17 cellular contexts compared by ENCODE assay signal in the genomic region with DNA sequence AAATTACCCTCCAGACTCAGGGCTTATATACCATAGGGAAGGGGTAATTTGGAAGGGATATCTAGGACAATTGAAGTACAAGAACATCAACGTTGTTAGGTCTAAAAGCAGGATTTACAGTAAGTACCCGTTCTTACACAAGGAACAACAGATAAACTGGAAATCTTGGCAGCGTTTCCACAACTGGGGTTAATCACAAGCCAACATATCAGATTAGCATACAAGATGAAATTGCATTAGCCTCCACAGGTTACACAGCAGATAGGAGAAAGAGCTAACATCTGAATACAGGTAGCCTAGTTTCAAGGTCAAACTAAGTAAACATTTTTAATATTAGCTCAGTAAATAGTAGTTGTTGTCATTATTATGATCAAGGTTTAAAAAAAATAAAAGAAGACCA.
DNase-seq lines count a peak whose midpoint lies in the region; ATAC-seq, FAIRE-seq and TF ChIP-seq lines count a peak whose summit lies in the region.
"Had no signal": no experiment of that assay in that cellular context is flagged by ENCODE, and none has a peak within 500 bp of the region (broad histone marks: within the 10 kb centered on the region; RNA-seq: fewer than 3 reads in every experiment).

No MANE protein-coding gene starts in this region.

- H3K36me3 ChIP-seq in pancreas (no peaks in the 10 kb centered on the region), mesenchymal stem cell (ENCODE audit: control insufficient read depth in 1 of 2, insufficient read depth in 2 of 2, low read depth in 1 of 2, low read length in 2 of 2) (no peaks in the 10 kb centered on the region), brain microvascular endothelial cell (replicated peaks) (no peaks in the 10 kb centered on the region)

- no peak overlapping the region for H2BK12ac ChIP-seq in mesenchymal stem cell (ENCODE audit: low read length in 2 of 2)

- no peaks in the 10 kb centered on the region for H3K27me3 ChIP-seq in pancreas
- H3K27me3 ChIP-seq in mesenchymal stem cell (ENCODE audit: control insufficient read depth in 1 of 2, insufficient read depth in 1 of 2, low read length in 2 of 2) = no peaks in the 10 kb centered on the region
- H3K27me3 ChIP-seq in brain microvascular endothelial cell (replicated peaks) = no peaks in the 10 kb centered on the region

- ATAC-seq in SK-N-SH treated with all-trans-retinoic acid at 6 μM for 48 hours = no peak
- peak; percentile 93 to 97 (median 94) for ATAC-seq in pancreas

- H3K14ac ChIP-seq in mesenchymal stem cell (ENCODE audit: low read length in 2 of 2) = no peak overlapping the region

- TF ChIP-seq CTCF in pancreas (IDR thresholded peaks at IDR 0.05) = no peak
- TF ChIP-seq CTCF in brain microvascular endothelial cell (IDR thresholded peaks at IDR 0.05; ENCODE audit: low read depth, low read length, missing control alignments) = no peak

- peak overlapping the region in 1 of 4 donors; percentile 67 for H3K27ac ChIP-seq in pancreas
- no peak overlapping the region for H3K27ac ChIP-seq in mesenchymal stem cell (ENCODE audit: low read length, poor library complexity, severe bottlenecking)
- H3K27ac ChIP-seq in brain microvascular endothelial cell = no peak overlapping the region

- H3K4me3 ChIP-seq in pancreas (no peak overlapping the region), mesenchymal stem cell (ENCODE audit: insufficient read depth in 1 of 2, low read depth in 1 of 2, low read length in 2 of 2) (no peak overlapping the region), brain microvascular endothelial cell (ENCODE audit: low read depth, low read length) (no peak overlapping the region)

- no peak overlapping the region for H2AK5ac ChIP-seq in mesenchymal stem cell (ENCODE audit: low read length, severe bottlenecking)

- H3K4me2 ChIP-seq in mesenchymal stem cell (ENCODE audit: low read length, poor library complexity, severe bottlenecking) = no peak overlapping the region

- H2BK120ac ChIP-seq in mesenchymal stem cell (ENCODE audit: low read depth, low read length) = no peak overlapping the region

- no peak overlapping the region for H2BK5ac ChIP-seq in mesenchymal stem cell (ENCODE audit: low read depth, low read length, poor library complexity, severe bottlenecking)

- H3K9ac ChIP-seq in mesenchymal stem cell (ENCODE audit: low read length) = no peak overlapping the region

- FAIRE-seq in pancreas (lab: Jason Lieb, UNC) = no peak
- FAIRE-seq: GM19239, H54 had no signal

- H2AFZ ChIP-seq in mesenchymal stem cell (ENCODE audit: low read depth, low read length) = no peak overlapping the region

- H3K79me1 ChIP-seq in mesenchymal stem cell (replicated peaks; ENCODE audit: low read length, poor library complexity, severe bottlenecking) = no peaks in the 10 kb centered on the region

- H4K8ac ChIP-seq in mesenchymal stem cell (ENCODE audit: low read length) = no peak overlapping the region

- H4K91ac ChIP-seq in mesenchymal stem cell (ENCODE audit: low read length) = no peak overlapping the region

- whole genome bisulfite sequencing in pancreas, 2 donors = 8 to 10% methylated on average over 3 of the region's 3 CpGs
- 86% methylated on average over 3 of the region's 3 CpGs for WGBS in mesenchymal stem cell

- H3K4me1 ChIP-seq in pancreas (peaks cover 0 to 28% (median 22%) of the 10 kb centered on the region in 3 donors), mesenchymal stem cell (ENCODE audit: control insufficient read depth, insufficient read depth, low read depth, low read length) (no peaks in the 10 kb centered on the region)

- intact Hi-C loops in pancreas (cut with DNase I) = no loop called here

- no peak overlapping the region for H3K4ac ChIP-seq in mesenchymal stem cell (ENCODE audit: low read depth in 1 of 2, low read length in 2 of 2)

- H2BK15ac ChIP-seq in mesenchymal stem cell (ENCODE audit: low read depth, poor library complexity, severe bottlenecking) = no peak overlapping the region

- H3K23ac ChIP-seq in mesenchymal stem cell (ENCODE audit: low read length in 2 of 2) = no peak overlapping the region

- DNase-seq in COR-L47 (lab: John Stamatoyannopoulos, UW) (peak; percentile 32), HuH-7.5 (ENCODE audit: low spot score) (peak; percentile 19), pancreas (peak in 3 of 6 donors; percentile 65 to 80 (median 65)), mesenchymal stem cell (no peak), G401 (ENCODE audit: low spot score) (no peak), brain microvascular endothelial cell (no peak)
- DNase-seq: CD4-positive, alpha-beta T cell; NCI-H146; NCI-H2081 treated with DMSO at 0.1 percent for 48 hours; NCI-H345; NCI-H526 treated with DMSO at 0.1 percent for 48 hours; OCI-M1; RPMI8226; SW 1271 had no signal

- no peak overlapping the region for H3K18ac ChIP-seq in mesenchymal stem cell (ENCODE audit: low read depth in 1 of 2, low read length in 2 of 2)

- H3K9me3 ChIP-seq in pancreas (no peaks in the 10 kb centered on the region), mesenchymal stem cell (ENCODE audit: control insufficient read depth, low read length) (peaks cover 11% of the 10 kb centered on the region)

- in situ Hi-C loops in G401 (cut with HindIII; ENCODE audit: low sequenced_read_pairs) = no loop called here
- in situ Hi-C loops in brain microvascular endothelial cell (cut with HindIII; ENCODE audit: low pct_ligation_motif_present, low sequenced_read_pairs) = no loop called here

TF ChIP-seq in SK-N-SH treated with all-trans-retinoic acid at 6 μM for 48 hours, 23 proteins besides CTCF, POLR2A, EP300 and RAD21:
- TF ChIP-seq, protein P1, sequence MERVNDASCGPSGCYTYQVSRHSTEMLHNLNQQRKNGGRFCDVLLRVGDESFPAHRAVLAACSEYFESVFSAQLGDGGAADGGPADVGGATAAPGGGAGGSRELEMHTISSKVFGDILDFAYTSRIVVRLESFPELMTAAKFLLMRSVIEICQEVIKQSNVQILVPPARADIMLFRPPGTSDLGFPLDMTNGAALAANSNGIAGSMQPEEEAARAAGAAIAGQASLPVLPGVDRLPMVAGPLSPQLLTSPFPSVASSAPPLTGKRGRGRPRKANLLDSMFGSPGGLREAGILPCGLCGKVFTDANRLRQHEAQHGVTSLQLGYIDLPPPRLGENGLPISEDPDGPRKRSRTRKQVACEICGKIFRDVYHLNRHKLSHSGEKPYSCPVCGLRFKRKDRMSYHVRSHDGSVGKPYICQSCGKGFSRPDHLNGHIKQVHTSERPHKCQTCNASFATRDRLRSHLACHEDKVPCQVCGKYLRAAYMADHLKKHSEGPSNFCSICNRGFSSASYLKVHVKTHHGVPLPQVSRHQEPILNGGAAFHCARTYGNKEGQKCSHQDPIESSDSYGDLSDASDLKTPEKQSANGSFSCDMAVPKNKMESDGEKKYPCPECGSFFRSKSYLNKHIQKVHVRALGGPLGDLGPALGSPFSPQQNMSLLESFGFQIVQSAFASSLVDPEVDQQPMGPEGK (CRISPR knock-in tag; IDR thresholded peaks at IDR 0.05; ENCODE audit: borderline replicate concordance) = no peak
- TF ChIP-seq ZNF70 (CRISPR knock-in tag; IDR thresholded peaks at IDR 0.05) (peak; percentile 46; the same call in 1 of the 2 replicates), ISL1 (CRISPR knock-in tag; IDR thresholded peaks at IDR 0.05) (0 out of 2 replicates have a peak, but pooled peaks have one; percentile 18), OSR1 (CRISPR knock-in tag; IDR thresholded peaks at IDR 0.05) (no peak)
TF ChIP-seq in SK-N-SH treated with all-trans-retinoic acid at 6 μM for 48 hours: peak in this region for 2.

Comparison
In these comparisons a context has a peak if more than half of its experiments do, and no peak if none do; other contexts are left out.
1. DNase-seq: peak in COR-L47 (single experiment) and HuH-7.5 (single experiment); none in mesenchymal stem cell (single experiment), G401 (single experiment) and brain microvascular endothelial cell (single experiment).